ENCODE assay signal across 9 cellular contexts in the genomic region with DNA sequence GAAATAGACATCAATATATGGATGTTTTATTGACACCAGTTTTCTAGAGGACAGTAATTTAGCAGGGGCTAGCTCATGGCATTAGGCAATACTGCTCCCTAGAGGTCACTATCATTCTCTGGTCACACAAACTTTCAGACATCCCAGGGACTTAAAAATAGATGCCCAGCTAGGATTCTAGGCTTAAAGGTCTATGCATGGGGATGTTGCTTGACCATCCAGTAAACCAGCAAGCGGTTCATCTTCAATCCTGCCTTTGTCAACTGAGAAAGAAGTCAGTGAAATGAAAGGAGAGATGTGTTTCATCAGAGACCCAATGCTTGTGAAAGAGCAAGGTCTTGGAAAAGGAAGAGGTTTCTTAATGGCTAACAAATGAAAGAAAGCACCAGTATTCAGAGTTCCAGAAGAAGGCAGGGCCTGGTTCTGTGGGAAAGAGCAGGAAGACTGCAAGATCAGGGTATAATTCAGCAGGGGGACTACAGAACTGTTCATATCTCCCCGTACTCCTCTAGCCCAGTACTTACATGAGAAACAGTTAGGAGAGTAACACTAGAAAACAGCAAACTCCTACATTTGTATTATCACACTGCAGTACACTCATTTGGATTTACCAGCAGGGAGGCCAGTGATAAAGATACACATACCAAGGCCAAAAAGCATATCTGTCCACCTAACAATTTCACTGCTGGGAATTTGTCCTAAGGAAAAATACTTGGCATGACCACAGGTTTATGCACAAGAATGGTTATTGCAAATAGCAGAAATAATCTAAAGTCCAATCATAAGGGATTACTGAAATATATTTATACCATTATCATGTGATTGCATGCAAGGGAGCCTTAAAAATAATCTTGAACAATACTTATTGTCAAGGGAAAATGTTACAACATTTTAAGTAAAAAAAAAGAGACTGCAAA.
DNase-seq lines count a peak whose midpoint lies in the region; ATAC-seq, FAIRE-seq and TF ChIP-seq lines count a peak whose summit lies in the region.
"Had no signal": no experiment of that assay in that cellular context is flagged by ENCODE, and none has a peak within 500 bp of the region (broad histone marks: within the 10 kb centered on the region; RNA-seq: fewer than 3 reads in every experiment).

No MANE protein-coding gene starts in this region.

- H3K9me3 ChIP-seq in Peyer's patch: no peaks in the 10 kb centered on the region
- H3K9me3 ChIP-seq: neutrophil had no signal

- H3K27ac ChIP-seq in Peyer's patch: no peak overlapping the region
- H3K27ac ChIP-seq: neutrophil had no signal

- FAIRE-seq in GM12891 (lab: Jason Lieb, UNC): peak; percentile 48

- H3K27me3 ChIP-seq in Peyer's patch: no peaks in the 10 kb centered on the region
- H3K27me3 ChIP-seq: neutrophil had no signal

- TF ChIP-seq CTCF in Peyer's patch (IDR thresholded peaks at IDR 0.05) (peak in 4 of 6 experiments; percentile 24 to 59 (median 58)), fibroblast of villous mesenchyme (IDR thresholded peaks at IDR 0.05; ENCODE audit: insufficient read depth, low read depth, low read length) (peak; percentile 72)

- H3K4me1 ChIP-seq in Peyer's patch: no peaks in the 10 kb centered on the region

- H3K4me3 ChIP-seq in Peyer's patch: no peak overlapping the region
- no peak overlapping the region for H3K4me3 ChIP-seq in fibroblast of villous mesenchyme (ENCODE audit: low read depth, low read length)

- H3K36me3 ChIP-seq in Peyer's patch: no peaks in the 10 kb centered on the region
- H3K36me3 ChIP-seq: neutrophil had no signal

- no peak for TF ChIP-seq POLR2A in GM12891 (IDR thresholded peaks at IDR 0.05; ENCODE audit: low read depth, low read length)
- TF ChIP-seq POLR2A in Peyer's patch (IDR thresholded peaks at IDR 0.05): no peak

- ATAC-seq in HG03469 (IDR thresholded peaks at IDR 0.05; ENCODE audit: unreplicated experiment): peak; percentile 48

- DNase-seq in GM12891 (ENCODE audit: insufficient read length, low spot score): no peak
- DNase-seq in Peyer's patch: no peak
- DNase-seq in fibroblast of villous mesenchyme (ENCODE audit: low read depth): peak; percentile 63
- peak; percentile 65 for DNase-seq in putamen (ENCODE audit: low spot score)
- DNase-seq in NCI-H526 treated with DMSO at 0.1 percent for 48 hours (lab: John Stamatoyannopoulos, UW): no peak
- no peak for DNase-seq in NCI-H345 (lab: John Stamatoyannopoulos, UW)
- DNase-seq: activated B cell treated with CpG ODN at 0.5 μM for 24 hours had no signal

TF ChIP-seq in GM12891, 5 proteins besides CTCF, POLR2A, EP300 and RAD21:
- TF ChIP-seq TAF1 (IDR thresholded peaks at IDR 0.05; ENCODE audit: low read depth, low read length) (no peak), PAX5 (IDR thresholded peaks at IDR 0.05; ENCODE audit: insufficient read depth, low read length, severe bottlenecking) (no peak), POU2F2 (IDR thresholded peaks at IDR 0.05; ENCODE audit: low read depth, low read length) (no peak), SPI1 (IDR thresholded peaks at IDR 0.05; ENCODE audit: low read depth, low read length) (no peak), POLR2AphosphoS5 (IDR thresholded peaks at IDR 0.05; ENCODE audit: low read depth, low read length) (no peak)

Comparison
In these comparisons a context has a peak if more than half of its experiments do, and no peak if none do; other contexts are left out.
1. DNase-seq: peak in fibroblast of villous mesenchyme (single experiment) and putamen (single experiment); none in GM12891 (single experiment), Peyer's patch (0 of 3), NCI-H526 treated with DMSO at 0.1 percent for 48 hours (single experiment) and NCI-H345 (single experiment).